Comparison of ENCODE assay signal across 8 cellular contexts in genomic region chr9:127347831-127348699, GRCh38. TPM values are rescaled to one million over a fixed set of nuclear protein-coding genes. Genes with fewer than 3 reads are reported as not detected.
A peak's percentile ranks its signal among the peaks of the same experiment; 100 is the strongest.
DNase-seq lines count a peak whose midpoint lies in the region; ATAC-seq and TF ChIP-seq lines count a peak whose summit lies in the region.

No MANE protein-coding gene starts in this region.

- H2AFZ ChIP-seq in KMS-11 (ENCODE audit: low read depth), result no peak overlapping the region

- H3K27ac ChIP-seq in C4-2B, result no peak overlapping the region
- no peak overlapping the region for H3K27ac ChIP-seq in KMS-11
- no peak overlapping the region for H3K27ac ChIP-seq in substantia nigra (ENCODE audit: low read depth, low read length, poor library complexity, severe bottlenecking)

- H3K27me3 ChIP-seq in KMS-11 (ENCODE audit: insufficient read depth, low read depth), result no peaks in the 10 kb centered on the region

- TF ChIP-seq CTCF in C4-2B (conservative IDR thresholded peaks at IDR 0.05), result peak; percentile 68
- TF ChIP-seq CTCF in KMS-11 (conservative IDR thresholded peaks at IDR 0.05; ENCODE audit: low read depth, low read length), result peak; percentile 44

- H3K79me2 ChIP-seq in KMS-11 (ENCODE audit: insufficient read depth, low read depth), result no peaks in the 10 kb centered on the region

- H3K9ac ChIP-seq in KMS-11, result no peak overlapping the region

- H3K36me3 ChIP-seq in KMS-11 (ENCODE audit: insufficient read depth), result no peaks in the 10 kb centered on the region

- no peaks in the 10 kb centered on the region for H4K20me1 ChIP-seq in KMS-11 (ENCODE audit: insufficient read depth)

- ATAC-seq in left lobe of liver, result peak; percentile 95

- H3K4me3 ChIP-seq in KMS-11 (IDR thresholded peaks at IDR 0.05; ENCODE audit: insufficient read depth, low read depth, low read length), result no peak overlapping the region

- peak; percentile 71 for DNase-seq in amniotic epithelial cell (ENCODE audit: low read depth)
- no peak for DNase-seq in left lobe of liver (ENCODE audit: low spot score)
- DNase-seq in HUDEP-2 (lab: John Stamatoyannopoulos, UW; ENCODE audit: unreplicated experiment in 76 of 76), result no peak
- DNase-seq in activated CD4-positive, alpha-beta T cell treated with anti-CD3 and anti-CD28 coated beads for 48 hours, result no peak
- DNase-seq in activated CD8-positive, alpha-beta memory T cell treated with anti-CD3 and anti-CD28 coated beads, Interleukin-2, amount 50 U/mL, for 48 hours, result no peak
- no peak for DNase-seq in substantia nigra (lab: John Stamatoyannopoulos, UW)

- no peak overlapping the region for H3K4me2 ChIP-seq in KMS-11

- peaks cover 12% of the 10 kb centered on the region for H3K4me1 ChIP-seq in KMS-11 (ENCODE audit: low read depth, poor library complexity, severe bottlenecking)

RNA-seq across cellular contexts. Expression of gene SLC2A8, which starts 48.9 kb away (rescaled TPM):
- total RNA-seq in left lobe of liver, result 26.3 TPM
